8 cellular contexts compared by ENCODE assay signal in the genomic region with DNA sequence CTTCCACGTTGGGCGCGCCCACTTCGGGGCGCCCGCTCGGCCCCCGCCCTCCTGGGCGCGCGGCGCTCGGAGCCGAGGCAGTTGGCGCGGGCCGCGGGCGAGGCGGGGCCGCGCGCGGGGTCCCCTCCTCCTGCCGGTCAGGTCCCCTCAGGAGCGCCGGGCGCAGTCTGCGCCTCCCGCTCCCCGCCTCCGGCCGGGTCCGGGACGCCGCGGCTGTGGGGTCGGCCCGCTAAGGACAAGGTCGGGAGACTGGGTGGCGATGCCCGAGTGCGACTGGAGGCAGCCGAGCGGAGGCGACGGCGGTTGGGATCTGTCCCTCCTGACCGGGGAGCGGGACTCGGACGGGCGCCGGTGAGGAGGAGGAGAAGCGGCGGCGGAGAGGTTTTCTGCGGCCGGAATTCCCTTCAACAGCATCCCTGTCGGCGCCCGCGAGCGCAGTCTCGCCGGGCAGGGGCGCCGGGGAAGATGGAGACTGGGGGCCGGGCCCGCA. TPM values are rescaled to one million over a fixed set of nuclear protein-coding genes. Genes with fewer than 3 reads are reported as not detected.
DNase-seq lines count a peak whose midpoint lies in the region; ATAC-seq and TF ChIP-seq lines count a peak whose summit lies in the region.

A gene with protein sequence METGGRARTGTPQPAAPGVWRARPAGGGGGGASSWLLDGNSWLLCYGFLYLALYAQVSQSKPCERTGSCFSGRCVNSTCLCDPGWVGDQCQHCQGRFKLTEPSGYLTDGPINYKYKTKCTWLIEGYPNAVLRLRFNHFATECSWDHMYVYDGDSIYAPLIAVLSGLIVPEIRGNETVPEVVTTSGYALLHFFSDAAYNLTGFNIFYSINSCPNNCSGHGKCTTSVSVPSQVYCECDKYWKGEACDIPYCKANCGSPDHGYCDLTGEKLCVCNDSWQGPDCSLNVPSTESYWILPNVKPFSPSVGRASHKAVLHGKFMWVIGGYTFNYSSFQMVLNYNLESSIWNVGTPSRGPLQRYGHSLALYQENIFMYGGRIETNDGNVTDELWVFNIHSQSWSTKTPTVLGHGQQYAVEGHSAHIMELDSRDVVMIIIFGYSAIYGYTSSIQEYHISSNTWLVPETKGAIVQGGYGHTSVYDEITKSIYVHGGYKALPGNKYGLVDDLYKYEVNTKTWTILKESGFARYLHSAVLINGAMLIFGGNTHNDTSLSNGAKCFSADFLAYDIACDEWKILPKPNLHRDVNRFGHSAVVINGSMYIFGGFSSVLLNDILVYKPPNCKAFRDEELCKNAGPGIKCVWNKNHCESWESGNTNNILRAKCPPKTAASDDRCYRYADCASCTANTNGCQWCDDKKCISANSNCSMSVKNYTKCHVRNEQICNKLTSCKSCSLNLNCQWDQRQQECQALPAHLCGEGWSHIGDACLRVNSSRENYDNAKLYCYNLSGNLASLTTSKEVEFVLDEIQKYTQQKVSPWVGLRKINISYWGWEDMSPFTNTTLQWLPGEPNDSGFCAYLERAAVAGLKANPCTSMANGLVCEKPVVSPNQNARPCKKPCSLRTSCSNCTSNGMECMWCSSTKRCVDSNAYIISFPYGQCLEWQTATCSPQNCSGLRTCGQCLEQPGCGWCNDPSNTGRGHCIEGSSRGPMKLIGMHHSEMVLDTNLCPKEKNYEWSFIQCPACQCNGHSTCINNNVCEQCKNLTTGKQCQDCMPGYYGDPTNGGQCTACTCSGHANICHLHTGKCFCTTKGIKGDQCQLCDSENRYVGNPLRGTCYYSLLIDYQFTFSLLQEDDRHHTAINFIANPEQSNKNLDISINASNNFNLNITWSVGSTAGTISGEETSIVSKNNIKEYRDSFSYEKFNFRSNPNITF (N-terminal part only) (plus strand): TSS at position 80 of the 490 bp plus-strand sequence. CDS start 386 bp downstream, at position 466.

- POLR2A ChIA-PET in CD4-positive, alpha-beta memory T cell (lab: Charles Lee; ENCODE audit: partially characterized antibody), result no interaction called here
- POLR2A ChIA-PET in PC-3 (lab: Charles Lee; ENCODE audit: unreplicated experiment), result no interaction called here

- H3K4me1 Mint-ChIP-seq in CD4-positive, alpha-beta memory T cell, result peaks cover 9 to 18% (median 13%) of the 10 kb centered on the region in 4 donors

- H3K27me3 ChIP-seq in CD4-positive, alpha-beta memory T cell (ENCODE audit: insufficient read depth, low read length), result peaks cover 16% of the 10 kb centered on the region
- peaks cover 70% of the 10 kb centered on the region for H3K27me3 ChIP-seq in PC-3 (ENCODE audit: low read length)
- H3K27me3 ChIP-seq in right lobe of liver, result no peaks in the 10 kb centered on the region
- H3K27me3 ChIP-seq in thymus (ENCODE audit: control insufficient read depth, insufficient read depth), result peaks cover 37% of the 10 kb centered on the region

- H3K36me3 ChIP-seq in CD4-positive, alpha-beta memory T cell (ENCODE audit: insufficient read depth, low read length), result no peaks in the 10 kb centered on the region
- H3K36me3 ChIP-seq in PC-3 (ENCODE audit: low read depth, low read length) (no peaks in the 10 kb centered on the region), right lobe of liver (no peaks in the 10 kb centered on the region), thymus (ENCODE audit: control insufficient read depth, insufficient read depth) (no peaks in the 10 kb centered on the region)

- no CpG with 5 or more reads among the region's 70 CpGs for WGBS in right lobe of liver (ENCODE audit: insufficient coverage, low coverage, low lambda C conversion rate, missing lambda C conversion rate)
- under 1% methylated on average over 70 of the region's 70 CpGs for WGBS in thymus

- no TSS peak for BruUV-seq in PC-3 (replicated peaks; lab: Mats Ljungman, UMichigan)

- H3K9me3 ChIP-seq in CD4-positive, alpha-beta memory T cell (ENCODE audit: control insufficient read depth in 1 of 2, low read length in 2 of 2), result no peaks in the 10 kb centered on the region
- H3K9me3 ChIP-seq in PC-3 (ENCODE audit: low read length) (no peaks in the 10 kb centered on the region), right lobe of liver (no peaks in the 10 kb centered on the region), thymus (ENCODE audit: control insufficient read depth) (no peaks in the 10 kb centered on the region)

- no peak within 1 kb of the TSS for H3K9ac ChIP-seq in PC-3 (ENCODE audit: low read length)

- H3F3A ChIP-seq in PC-3 (ENCODE audit: low read length, unreplicated experiment), result no peaks in the 10 kb centered on the region

- intact Hi-C loops in CD4-positive, alpha-beta memory T cell (cut with micrococcal nuclease), result no loop called here
- intact Hi-C loops in PC-3 (cut with micrococcal nuclease), result no loop called here
- intact Hi-C loops in right lobe of liver (cut with DNase I), result no loop called here

- no peaks in the 10 kb centered on the region for H4K20me1 ChIP-seq in PC-3 (ENCODE audit: low read length)

- CTCF ChIA-PET in CD4-positive, alpha-beta memory T cell (lab: Charles Lee; ENCODE audit: partially characterized antibody), result no interaction called here
- CTCF ChIA-PET in PC-3 (lab: Charles Lee), result no interaction called here

- peak within 1 kb of the TSS in 1 of 2 donors; percentile 38 for H3K4me3 ChIP-seq in CD4-positive, alpha-beta memory T cell (ENCODE audit: low read length in 2 of 2)
- peak within 1 kb of the TSS; percentile 53 for H3K4me3 ChIP-seq in PC-3 (ENCODE audit: low read length)
- H3K4me3 ChIP-seq in coronary artery, result peak within 1 kb of the TSS; percentile 87
- peak within 1 kb of the TSS; percentile 51 to 55 (median 53) for H3K4me3 ChIP-seq in right lobe of liver
- H3K4me3 ChIP-seq in thymus (ENCODE audit: low read length), result peak within 1 kb of the TSS; percentile 49

- peak within 1 kb of the TSS; percentile 79 to 83 (median 82) for H3K4me3 Mint-ChIP-seq in CD4-positive, alpha-beta memory T cell

- no peaks in the 10 kb centered on the region for H3K9me2 ChIP-seq in PC-3 (replicated peaks; ENCODE audit: low read length)

- H3K27ac Mint-ChIP-seq in CD4-positive, alpha-beta memory T cell, result no peak within 1 kb of the TSS

- H3K79me2 ChIP-seq in PC-3 (ENCODE audit: low read length), result no peaks in the 10 kb centered on the region

- no peak for TF ChIP-seq CTCF in PC-3 (conservative IDR thresholded peaks at IDR 0.05; ENCODE audit: low read depth, low read length)
- TF ChIP-seq CTCF in coronary artery (IDR thresholded peaks at IDR 0.05), result no peak
- TF ChIP-seq CTCF in right lobe of liver (IDR thresholded peaks at IDR 0.05), result no peak

- ATAC-seq in GM19025 (IDR thresholded peaks at IDR 0.05; ENCODE audit: low read depth, unreplicated experiment) (peak; percentile 69), HG03103 (IDR thresholded peaks at IDR 0.05; ENCODE audit: low read depth, unreplicated experiment) (peak; percentile 57), PC-3 (peak; percentile 40), right lobe of liver (peak; percentile 64 to 78 (median 68))

- H3K4me1 ChIP-seq in CD4-positive, alpha-beta memory T cell (ENCODE audit: insufficient read depth, low read length), result no peaks in the 10 kb centered on the region
- H3K4me1 ChIP-seq in PC-3 (ENCODE audit: insufficient read depth, low read length) (no peaks in the 10 kb centered on the region), right lobe of liver (peaks cover 0 to 26% (median 0%) of the 10 kb centered on the region in 4 donors), thymus (ENCODE audit: control insufficient read depth, insufficient read depth, low read length) (no peaks in the 10 kb centered on the region)

- H3K9me3 Mint-ChIP-seq in CD4-positive, alpha-beta memory T cell, result peaks cover 0 to 6% (median 0%) of the 10 kb centered on the region in 8 donors

- peak in 1 of 5 donors; percentile 0 for DNase-seq in CD4-positive, alpha-beta memory T cell
- no peak for DNase-seq in PC-3
- peak; percentile 76 for DNase-seq in coronary artery (ENCODE audit: low spot score)
- peak in 2 of 3 donors; percentile 45 to 51 for DNase-seq in right lobe of liver
- no peak for DNase-seq in DMS79 (lab: John Stamatoyannopoulos, UW)

- H3K4me2 ChIP-seq in PC-3 (ENCODE audit: low read length), result peak within 1 kb of the TSS; percentile 65

- TF ChIP-seq POLR2A in right lobe of liver (IDR thresholded peaks at IDR 0.05), result peak; percentile 20

- H2AFZ ChIP-seq in PC-3 (ENCODE audit: low read length), result peak within 1 kb of the TSS; percentile 42; the same call in 1 of the 2 replicates

- no peaks in the 10 kb centered on the region for H3K36me3 Mint-ChIP-seq in CD4-positive, alpha-beta memory T cell

- H3K27ac ChIP-seq in CD4-positive, alpha-beta memory T cell (ENCODE audit: low read depth, low read length), result no peak within 1 kb of the TSS
- H3K27ac ChIP-seq in PC-3 (ENCODE audit: low read length) (no peak within 1 kb of the TSS), coronary artery (peak within 1 kb of the TSS; percentile 53 to 85), right lobe of liver (peak within 1 kb of the TSS; percentile 39 to 61 (median 59)), thymus (ENCODE audit: low read depth) (no peak within 1 kb of the TSS)

- H3K27me3 Mint-ChIP-seq in CD4-positive, alpha-beta memory T cell, result peaks cover 35% of the 10 kb centered on the region in 2 donors

RNA-seq across cellular contexts. Expression of the gene that starts here (rescaled TPM):
- total RNA-seq in CD4-positive, alpha-beta memory T cell, result under 1 TPM in 1 of 2 experiments, not detected in 1; 0.50 TPM
- under 1 TPM in 1 of 2 donors, not detected in 1; 0.23 TPM for polyA plus RNA-seq in CD4-positive, alpha-beta memory T cell
- total RNA-seq in PC-3 (2014; rRNA removed), result not detected in 2 replicates
- total RNA-seq in right lobe of liver, result 1 to 10 TPM in 5 of 6 experiments, under 1 TPM in 1; 0.81 to 5.3 (median 2.6) TPM
- 0.84 TPM for polyA plus RNA-seq in thymus

Comparison
In these comparisons a context has a peak if more than half of its experiments do, and no peak if none do; other contexts are left out.
1. Peak in ATAC-seq, H3K4me3 ChIP-seq and H3K4me2 ChIP-seq in PC-3; RNA of the gene not detected or under 1 TPM.
2. DNase-seq: peak in coronary artery (single experiment) and right lobe of liver (2 of 3); none in PC-3 (single experiment) and DMS79 (single experiment).
3. H3K27ac ChIP-seq: peak in coronary artery (2 of 2) and right lobe of liver (3 of 3); none in CD4-positive, alpha-beta memory T cell (single experiment), PC-3 (single experiment) and thymus (single experiment).
4. Peak in every context shown above with its lines, with median percentiles within 50 percentile points of each other: ATAC-seq.